9 cellular contexts compared by ENCODE assay signal in the genomic region with DNA sequence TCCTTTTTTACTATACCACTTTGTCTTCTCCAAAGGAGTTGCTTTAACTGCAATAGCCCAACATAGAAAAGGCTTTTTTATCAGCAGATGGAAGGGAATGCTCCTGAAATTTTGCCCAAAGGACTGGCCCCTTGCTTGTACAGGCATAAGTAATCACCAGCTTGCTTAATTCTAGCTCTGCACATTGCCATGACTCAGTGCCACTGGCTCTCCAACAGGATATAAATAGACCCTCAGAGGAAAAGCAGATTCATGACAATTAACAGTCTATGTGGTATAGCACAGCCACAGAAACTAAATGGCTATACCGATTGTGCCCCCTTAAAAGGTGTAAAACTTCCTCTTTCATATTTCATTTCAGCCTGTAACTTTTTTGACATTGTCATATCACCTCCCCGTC.
A peak's percentile ranks its signal among the peaks of the same experiment; 100 is the strongest.
DNase-seq lines count a peak whose midpoint lies in the region; ATAC-seq and TF ChIP-seq lines count a peak whose summit lies in the region.
"Had no signal": no experiment of that assay in that cellular context is flagged by ENCODE, and none has a peak within 500 bp of the region (broad histone marks: within the 10 kb centered on the region; RNA-seq: fewer than 3 reads in every experiment).

No MANE protein-coding gene starts in this region.

- CTCF ChIA-PET in BJ (lab: Yijun Ruan, JAX): no interaction called here
- CTCF ChIA-PET in activated CD8-positive, alpha-beta memory T cell treated with anti-CD3 and anti-CD28 coated beads, Interleukin-2, amount 10 ng/mL, durations not matched to agents 7 days and 5 days (lab: Charles Lee): no interaction called here

- H3K4me2 ChIP-seq in MM.1S (ENCODE audit: low read depth, low read length): peak overlapping the region; percentile 43; the same call in 1 of the 2 replicates

- H3K4me3 Mint-ChIP-seq in activated CD8-positive, alpha-beta memory T cell treated with anti-CD3 and anti-CD28 coated beads, Interleukin-2, amount 10 ng/mL, durations not matched to agents 7 days and 5 days: no peak overlapping the region

- no peaks in the 10 kb centered on the region for H3K36me3 ChIP-seq in BJ (ENCODE audit: control insufficient read depth, insufficient read depth, low read length)
- no peaks in the 10 kb centered on the region for H3K36me3 ChIP-seq in MM.1S (replicated peaks; ENCODE audit: insufficient read depth, low read length)

- no peaks in the 10 kb centered on the region for H3K27me3 ChIP-seq in BJ (ENCODE audit: control insufficient read depth, insufficient read depth, low read length)
- no peaks in the 10 kb centered on the region for H3K27me3 ChIP-seq in MM.1S (replicated peaks; ENCODE audit: insufficient read depth, low read length)

- POLR2A ChIA-PET in BJ (lab: Charles Lee): no interaction called here

- H3K79me2 ChIP-seq in MM.1S (ENCODE audit: low read length): no peaks in the 10 kb centered on the region
- H3K79me2 ChIP-seq: parathyroid adenoma had no signal

- no peaks in the 10 kb centered on the region for H3K9me3 Mint-ChIP-seq in activated CD8-positive, alpha-beta memory T cell treated with anti-CD3 and anti-CD28 coated beads, Interleukin-2, amount 10 ng/mL, durations not matched to agents 7 days and 5 days (ENCODE audit: low read depth)

- no peaks in the 10 kb centered on the region for H3K9me2 ChIP-seq in MM.1S (replicated peaks; ENCODE audit: insufficient read depth, low read length)

- no peaks in the 10 kb centered on the region for H3K9me3 ChIP-seq in MM.1S (replicated peaks; ENCODE audit: insufficient read depth, low read length)

- no peak for TF ChIP-seq CTCF in BJ (IDR thresholded peaks at IDR 0.05; ENCODE audit: insufficient read depth, low read depth, low read length)
- no peak for TF ChIP-seq CTCF in MM.1S (IDR thresholded peaks at IDR 0.05; ENCODE audit: low read length)
- no peak for TF ChIP-seq CTCF in foreskin fibroblast (IDR thresholded peaks at IDR 0.05; ENCODE audit: low read depth, low read length)

- 0 out of 2 replicates have a peak, but pooled peaks cover 7% of the 10 kb centered on the region for H3K4me1 ChIP-seq in MM.1S (ENCODE audit: low read length)
- H3K4me1 ChIP-seq: parathyroid adenoma had no signal

- H3K4me3 ChIP-seq in BJ (ENCODE audit: low read depth, low read length) (no peak overlapping the region), MM.1S (ENCODE audit: low read length) (no peak overlapping the region), foreskin fibroblast (ENCODE audit: low read depth in 1 of 2, low read length in 2 of 2) (no peak overlapping the region)

- no peaks in the 10 kb centered on the region for H3K27me3 Mint-ChIP-seq in activated CD8-positive, alpha-beta memory T cell treated with anti-CD3 and anti-CD28 coated beads, Interleukin-2, amount 10 ng/mL, durations not matched to agents 7 days and 5 days

- H2AFZ ChIP-seq in MM.1S (ENCODE audit: low read length): no peak overlapping the region
- H2AFZ ChIP-seq: parathyroid adenoma had no signal

- DNase-seq in BJ (ENCODE audit: low read depth) (peak; percentile 21), MM.1S (peak; percentile 45), foreskin fibroblast (peak; percentile 88 to 93), HT-29 (ENCODE audit: low spot score) (no peak), T-helper 9 cell (no peak)
- no peak for DNase-seq in activated CD8-positive, alpha-beta memory T cell treated with anti-CD3 and anti-CD28 coated beads, Interleukin-2, amount 10 ng/mL, durations not matched to agents 7 days and 5 days

- H3K36me3 Mint-ChIP-seq in activated CD8-positive, alpha-beta memory T cell treated with anti-CD3 and anti-CD28 coated beads, Interleukin-2, amount 10 ng/mL, durations not matched to agents 7 days and 5 days: no peaks in the 10 kb centered on the region

- H3K9ac ChIP-seq in MM.1S (ENCODE audit: low read length): no peak overlapping the region
- H3K9ac ChIP-seq: parathyroid adenoma had no signal

- no peak overlapping the region for H3K27ac Mint-ChIP-seq in activated CD8-positive, alpha-beta memory T cell treated with anti-CD3 and anti-CD28 coated beads, Interleukin-2, amount 10 ng/mL, durations not matched to agents 7 days and 5 days

- peak; percentile 77 for ATAC-seq in GM21576 (IDR thresholded peaks at IDR 0.05; ENCODE audit: unreplicated experiment)
- ATAC-seq in activated CD8-positive, alpha-beta memory T cell treated with anti-CD3 and anti-CD28 coated beads, Interleukin-2, amount 10 ng/mL, durations not matched to agents 7 days and 5 days: no peak
- no peak for ATAC-seq in HG02840 (IDR thresholded peaks at IDR 0.05; ENCODE audit: low FRiP score, unreplicated experiment)

- no peaks in the 10 kb centered on the region for H3K4me1 Mint-ChIP-seq in activated CD8-positive, alpha-beta memory T cell treated with anti-CD3 and anti-CD28 coated beads, Interleukin-2, amount 10 ng/mL, durations not matched to agents 7 days and 5 days

- peaks cover 9% of the 10 kb centered on the region; the same call in 1 of the 2 replicates for H3F3A ChIP-seq in MM.1S (ENCODE audit: insufficient read depth, low read length)

- no peaks in the 10 kb centered on the region for H4K20me1 ChIP-seq in MM.1S (ENCODE audit: insufficient read depth, low read length)

- H3K27ac ChIP-seq in MM.1S (ENCODE audit: low read length): peak overlapping the region; percentile 51; the same call in 1 of the 2 replicates
- H3K27ac ChIP-seq: parathyroid adenoma had no signal

Comparison
In these comparisons a context has a peak if more than half of its experiments do, and no peak if none do; other contexts are left out.
1. DNase-seq: peak in BJ (single experiment), MM.1S (single experiment) and foreskin fibroblast (2 of 2); none in HT-29 (single experiment), activated CD8-positive, alpha-beta memory T cell treated with anti-CD3 and anti-CD28 coated beads, Interleukin-2, amount 10 ng/mL, durations not matched to agents 7 days and 5 days (single experiment) and T-helper 9 cell (single experiment).